32 cellular contexts compared by ENCODE assay signal in genomic region chr6:120219339-120219738, GRCh38.
DNase-seq lines count a peak whose midpoint lies in the region; ATAC-seq, FAIRE-seq and TF ChIP-seq lines count a peak whose summit lies in the region.
"Had no signal": no experiment of that assay in that cellular context is flagged by ENCODE, and none has a peak within 500 bp of the region (broad histone marks: within the 10 kb centered on the region; RNA-seq: fewer than 3 reads in every experiment).

No MANE protein-coding gene starts in this region.

- H3K27ac ChIP-seq in HepG2 (ENCODE audit: extremely low read length, insufficient read depth, low read length) (no peak overlapping the region), right lobe of liver (no peak overlapping the region)
- H3K27ac ChIP-seq: 22Rv1; A549; BLaER1; BLaER1 treated with 17β-estradiol and CSF1 and Interleukin-3, amounts not matched to agents 10 nM and 100 nM; C4-2B had no signal

- H3K9me3 ChIP-seq in HepG2 (ENCODE audit: low read length): no peaks in the 10 kb centered on the region
- no peaks in the 10 kb centered on the region for H3K9me3 ChIP-seq in right lobe of liver
- H3K9me3 ChIP-seq: A549; BE2C; BLaER1; BLaER1 treated with 17β-estradiol and CSF1 and Interleukin-3, amounts not matched to agents 10 nM and 100 nM; Caco-2 had no signal

- no peak for FAIRE-seq in HepG2 (lab: Jason Lieb, UNC)
- FAIRE-seq: A204.1, A549 had no signal

- no peak overlapping the region for H3K27ac Mint-ChIP-seq in WTC11
- H3K27ac Mint-ChIP-seq: B cell; CD14-positive monocyte; CD4-positive, alpha-beta memory T cell; CD4-positive, alpha-beta T cell; CD4-positive, CD25-positive, alpha-beta regulatory T cell; CD8-positive, alpha-beta memory T cell; CD8-positive, alpha-beta T cell had no signal

- H3K4me3 Mint-ChIP-seq in WTC11: no peak overlapping the region
- H3K4me3 Mint-ChIP-seq: B cell; CD14-positive monocyte; CD4-positive, alpha-beta memory T cell; CD4-positive, alpha-beta T cell; CD4-positive, CD25-positive, alpha-beta regulatory T cell; CD8-positive, alpha-beta memory T cell; CD8-positive, alpha-beta T cell had no signal

- no TSS peak for BruUV-seq in HepG2 (replicated peaks; lab: Mats Ljungman, UMichigan)

- H3K4me2 ChIP-seq in HepG2 (ENCODE audit: low read depth, low read length): no peak overlapping the region
- H3K4me2 ChIP-seq: A549; BLaER1; BLaER1 treated with 17β-estradiol and CSF1 and Interleukin-3, amounts not matched to agents 10 nM and 100 nM had no signal

- H3K9me3 Mint-ChIP-seq in WTC11: no peaks in the 10 kb centered on the region
- H3K9me3 Mint-ChIP-seq: CD8-positive, alpha-beta T cell had no signal

- H2AFZ ChIP-seq in HepG2 (ENCODE audit: low read length): no peak overlapping the region

- no peaks in the 10 kb centered on the region for H3K36me3 Mint-ChIP-seq in WTC11
- H3K36me3 Mint-ChIP-seq: CD14-positive monocyte; CD4-positive, alpha-beta memory T cell; CD4-positive, CD25-positive, alpha-beta regulatory T cell; CD8-positive, alpha-beta memory T cell; CD8-positive, alpha-beta T cell had no signal

- WGBS in HepG2 (ENCODE audit: low lambda C conversion rate): 100% methylated on average over 1 of the region's 1 CpG
- WGBS in right lobe of liver (ENCODE audit: insufficient coverage, low coverage, low lambda C conversion rate, missing lambda C conversion rate): 60% methylated on average over 1 of the region's 1 CpG

- H3K36me3 ChIP-seq in HepG2 (replicated peaks in 1 of 2; ENCODE audit: control insufficient read depth in 1 of 2, insufficient read depth in 2 of 2, low read length in 2 of 2) (no peaks in the 10 kb centered on the region), right lobe of liver (no peaks in the 10 kb centered on the region)
- H3K36me3 ChIP-seq: BE2C; BLaER1; BLaER1 treated with 17β-estradiol and CSF1 and Interleukin-3, amounts not matched to agents 10 nM and 100 nM had no signal

- no peak for DNase-seq in HepG2 (ENCODE audit: low spot score)
- DNase-seq in right lobe of liver: no peak
- DNase-seq in WTC11 (ENCODE audit: low spot score): no peak
- DNase-seq: 8988T; ACHN; AML-193; BE2C; C1 segment of cervical spinal cord; Caco-2; Calu3; CD4-positive, alpha-beta memory T cell; CD4-positive, alpha-beta T cell; CD4-positive, CD25-positive, alpha-beta regulatory T cell; CD8-positive, alpha-beta memory T cell; CD8-positive, alpha-beta T cell; COR-L47; DMS 273 treated with DMSO at 0.1 percent for 48 hours; DMS153; DMS53; DMS79; DMS79 treated with DMSO at 0.1 percent for 48 hours; DND-41; EL had no signal

- H3K9ac ChIP-seq in HepG2 (ENCODE audit: insufficient read depth, low read depth, low read length): no peak overlapping the region
- H3K9ac ChIP-seq: BLaER1; BLaER1 treated with 17β-estradiol and CSF1 and Interleukin-3, amounts not matched to agents 10 nM and 100 nM had no signal

- intact Hi-C loops in HepG2 (cut with micrococcal nuclease; ENCODE audit: unreplicated experiment): no loop called here
- intact Hi-C loops in right lobe of liver (cut with DNase I): no loop called here

- POLR2A ChIA-PET in HepG2 (lab: Yijun Ruan, JAX): no interaction called here
- POLR2A ChIA-PET in WTC11 (lab: Charles Lee): no interaction called here

- H4K20me1 ChIP-seq in HepG2 (ENCODE audit: insufficient read depth, low read length): no peaks in the 10 kb centered on the region
- H4K20me1 ChIP-seq: BLaER1; BLaER1 treated with 17β-estradiol and CSF1 and Interleukin-3, amounts not matched to agents 10 nM and 100 nM had no signal

- no peak for ATAC-seq in HepG2
- no peak for ATAC-seq in right lobe of liver
- ATAC-seq in WTC11: no peak
- ATAC-seq in activated CD4-positive, CD25-positive, alpha-beta regulatory T cell treated with anti-CD3 and anti-CD28 coated beads, Interleukin-2, amount 50 U/mL, for 24 hours: no peak
- ATAC-seq: A549; CD8-positive, alpha-beta T cell had no signal

- no peak for TF ChIP-seq POLR2A in HepG2 (IDR thresholded peaks at IDR 0.05; ENCODE audit: insufficient read depth in 1 of 2, low read depth in 2 of 2, low read length in 2 of 2)
- no peak for TF ChIP-seq POLR2A in right lobe of liver (IDR thresholded peaks at IDR 0.05)

- TF ChIP-seq CTCF in HepG2 (CRISPR knock-in tag; IDR thresholded peaks at IDR 0.05) (no peak), right lobe of liver (IDR thresholded peaks at IDR 0.05) (no peak), WTC11 (IDR thresholded peaks at IDR 0.05) (no peak)

- TF ChIP-seq EP300 in HepG2 (IDR thresholded peaks at IDR 0.05; ENCODE audit: low read depth in 2 of 2, low read length in 2 of 2) (no peak), HepG2 (CRISPR knock-in tag; IDR thresholded peaks at IDR 0.05; ENCODE audit: borderline replicate concordance) (no peak)

- CTCF ChIA-PET in HepG2 (lab: Yijun Ruan, JAX; ENCODE audit: low intra/inter-chr PET ratio, low total read pairs) (no interaction called here), WTC11 (lab: Charles Lee) (no interaction called here)

- no peaks in the 10 kb centered on the region for H3K79me2 ChIP-seq in HepG2 (ENCODE audit: insufficient read depth, low read length)

- H3K27me3 ChIP-seq in HepG2 (ENCODE audit: control insufficient read depth in 1 of 2, insufficient read depth in 2 of 2, low read length in 2 of 2) (no peaks in the 10 kb centered on the region), right lobe of liver (no peaks in the 10 kb centered on the region)
- H3K27me3 ChIP-seq: BE2C; BLaER1; BLaER1 treated with 17β-estradiol and CSF1 and Interleukin-3, amounts not matched to agents 10 nM and 100 nM had no signal

- H3K4me1 Mint-ChIP-seq in WTC11: no peaks in the 10 kb centered on the region
- H3K4me1 Mint-ChIP-seq: CD14-positive monocyte; CD4-positive, alpha-beta memory T cell; CD4-positive, CD25-positive, alpha-beta regulatory T cell; CD8-positive, alpha-beta memory T cell had no signal

- in situ Hi-C loops in HepG2 (cut with HindIII; ENCODE audit: extremely low pct_ligation_motif_present, low pct_unique_long_range_greater_than_20kb): no loop called here

- H3K4me3 ChIP-seq in HepG2 (replicated peaks in 1 of 3; ENCODE audit: insufficient read depth in 1 of 3, low read depth in 2 of 3, low read length in 3 of 3) (no peak overlapping the region), right lobe of liver (no peak overlapping the region)
- H3K4me3 ChIP-seq: A549; BLaER1; BLaER1 treated with 17β-estradiol and CSF1 and Interleukin-3, amounts not matched to agents 10 nM and 100 nM had no signal

- no peak for TF ChIP-seq RAD21 in HepG2 (CRISPR knock-in tag; IDR thresholded peaks at IDR 0.05)

- H3K4me1 ChIP-seq in HepG2 (ENCODE audit: insufficient read depth, low read length) (peaks cover 5% of the 10 kb centered on the region), right lobe of liver (no peaks in the 10 kb centered on the region)
- H3K4me1 ChIP-seq: A549; BLaER1; BLaER1 treated with 17β-estradiol and CSF1 and Interleukin-3, amounts not matched to agents 10 nM and 100 nM had no signal

- no peaks in the 10 kb centered on the region for H3K27me3 Mint-ChIP-seq in WTC11 (ENCODE audit: low read depth)
- H3K27me3 Mint-ChIP-seq: B cell; CD4-positive, alpha-beta memory T cell; CD4-positive, alpha-beta T cell; CD4-positive, CD25-positive, alpha-beta regulatory T cell; CD8-positive, alpha-beta memory T cell had no signal

TF ChIP-seq in HepG2, 621 proteins besides CTCF, POLR2A, EP300 and RAD21:
- TF ChIP-seq ZNF317 (CRISPR knock-in tag; IDR thresholded peaks at IDR 0.05) (peak; percentile 94), ZNF512B (CRISPR knock-in tag; IDR thresholded peaks at IDR 0.05; ENCODE audit: borderline replicate concordance) (no peak)

TF ChIP-seq in WTC11, 78 proteins besides CTCF, POLR2A, EP300 and RAD21:
- TF ChIP-seq E2F5 (CRISPR knock-in tag; IDR thresholded peaks at IDR 0.05): no peak
- TF ChIP-seq AFF4 (CRISPR knock-in tag; IDR thresholded peaks at IDR 0.05; ENCODE audit: borderline replicate concordance): no peak
- no peak for TF ChIP-seq RORB (CRISPR knock-in tag; IDR thresholded peaks at IDR 0.05)
- 0 out of 2 replicates have a peak, but pooled peaks have one; percentile 13 for TF ChIP-seq ZNF317 (CRISPR knock-in tag; IDR thresholded peaks at IDR 0.05; ENCODE audit: borderline replicate concordance, low read depth)
TF ChIP-seq in WTC11: peak in this region for 1.

Comparison
In these comparisons a context has a peak if more than half of its experiments do, and no peak if none do; other contexts are left out.
1. Of the 50 proteins assayed by ChIP-seq in both HepG2 and WTC11: peak only in HepG2: none; only in WTC11: none; in both: ZNF317; in neither: 49.